Comparison of ENCODE assay signal across 1 cellular context in genomic region chr12:6626654-6627283, GRCh38.
TF ChIP-seq lines count a peak whose summit lies in the region.

No MANE protein-coding gene starts in this region.

TF ChIP-seq in K562, 482 proteins besides CTCF, POLR2A, EP300 and RAD21 (continued from another document and continues in another):
- TF ChIP-seq THAP7 (CRISPR knock-in tag; IDR thresholded peaks at IDR 0.05) (no peak), ZBTB1 (CRISPR knock-in tag; IDR thresholded peaks at IDR 0.05; ENCODE audit: borderline replicate concordance, low read depth) (no peak), KAT8 (IDR thresholded peaks at IDR 0.05; ENCODE audit: low read depth) (no peak), NFIC (IDR thresholded peaks at IDR 0.05) (no peak), RBM15 (IDR thresholded peaks at IDR 0.05; ENCODE audit: insufficient read depth, low read length) (no peak), ZNF253 (CRISPR knock-in tag; conservative IDR thresholded peaks at IDR 0.05) (no peak), TRIM24 (IDR thresholded peaks at IDR 0.05) (0 out of 4 replicates have a peak, but pooled peaks of 1 of the 2 experiments have one; percentile 30), ARID4B (CRISPR knock-in tag; IDR thresholded peaks at IDR 0.05) (peak; percentile 69), RNF2 (IDR thresholded peaks at IDR 0.05) (no peak), BCL6 (CRISPR knock-in tag; IDR thresholded peaks at IDR 0.05) (no peak), MCM3 (IDR thresholded peaks at IDR 0.05) (no peak), U2AF2 (optimal IDR thresholded peaks at IDR 0.05; ENCODE audit: low read depth, low read length) (no peak), CEBPG (CRISPR knock-in tag; IDR thresholded peaks at IDR 0.05) (no peak), CEBPG (tag; conservative IDR thresholded peaks at IDR 0.05 in 1 of 2, IDR thresholded peaks at IDR 0.05 in 1 of 2) (no peak), SNIP1 (IDR thresholded peaks at IDR 0.05; ENCODE audit: low read depth) (no peak), ARID3A (IDR thresholded peaks at IDR 0.05; ENCODE audit: borderline replicate concordance, low read depth, low read length) (no peak), ZC3H11A (IDR thresholded peaks at IDR 0.05; ENCODE audit: low read depth, low read length) (no peak), ZNF175 (CRISPR knock-in tag; IDR thresholded peaks at IDR 0.05; ENCODE audit: low read depth) (0 out of 2 replicates have a peak, but pooled peaks have one; percentile 34), HIVEP1 (CRISPR knock-in tag; IDR thresholded peaks at IDR 0.05) (no peak), E2F5 (CRISPR knock-in tag; IDR thresholded peaks at IDR 0.05) (no peak), DLX4 (CRISPR knock-in tag; IDR thresholded peaks at IDR 0.05) (no peak), ZBTB33 (CRISPR knock-in tag; IDR thresholded peaks at IDR 0.05) (no peak), ZNF639 (CRISPR knock-in tag; conservative IDR thresholded peaks at IDR 0.05 in 1 of 2, IDR thresholded peaks at IDR 0.05 in 1 of 2) (no peak), NFYB (IDR thresholded peaks at IDR 0.05; ENCODE audit: extremely low read depth, insufficient read length) (no peak), ZSCAN32 (CRISPR knock-in tag; IDR thresholded peaks at IDR 0.05) (no peak), ZNF133 (CRISPR knock-in tag; IDR thresholded peaks at IDR 0.05) (no peak), ZNF586 (CRISPR knock-in tag; conservative IDR thresholded peaks at IDR 0.05) (no peak), KLF1 (tag; IDR thresholded peaks at IDR 0.05) (no peak), GMEB1 (CRISPR knock-in tag; IDR thresholded peaks at IDR 0.05) (no peak), NFE2L1 (tag; IDR thresholded peaks at IDR 0.05; ENCODE audit: borderline replicate concordance, low read depth) (no peak), CBFA2T2 (conservative IDR thresholded peaks at IDR 0.05) (peak; percentile 46), NR3C1 (CRISPR knock-in tag; IDR thresholded peaks at IDR 0.05) (no peak), CUX1 (CRISPR knock-in tag; IDR thresholded peaks at IDR 0.05) (no peak), SFPQ (IDR thresholded peaks at IDR 0.05; ENCODE audit: low read depth, low read length) (no peak), ATF3 (IDR thresholded peaks at IDR 0.05) (no peak), ATF3 (CRISPR knock-in tag; conservative IDR thresholded peaks at IDR 0.05) (no peak), ZFP30 (CRISPR knock-in tag; IDR thresholded peaks at IDR 0.05; ENCODE audit: borderline replicate concordance) (no peak), FOXM1 (IDR thresholded peaks at IDR 0.05; ENCODE audit: low read depth) (peak; percentile 47; the same call in 1 of the 2 replicates), FOXM1 (CRISPR knock-in tag; IDR thresholded peaks at IDR 0.05; ENCODE audit: low read depth) (no peak), SMAD2 (IDR thresholded peaks at IDR 0.05; ENCODE audit: low read depth, low read length) (no peak)
